13 cellular contexts compared by ENCODE assay signal in the genomic region with DNA sequence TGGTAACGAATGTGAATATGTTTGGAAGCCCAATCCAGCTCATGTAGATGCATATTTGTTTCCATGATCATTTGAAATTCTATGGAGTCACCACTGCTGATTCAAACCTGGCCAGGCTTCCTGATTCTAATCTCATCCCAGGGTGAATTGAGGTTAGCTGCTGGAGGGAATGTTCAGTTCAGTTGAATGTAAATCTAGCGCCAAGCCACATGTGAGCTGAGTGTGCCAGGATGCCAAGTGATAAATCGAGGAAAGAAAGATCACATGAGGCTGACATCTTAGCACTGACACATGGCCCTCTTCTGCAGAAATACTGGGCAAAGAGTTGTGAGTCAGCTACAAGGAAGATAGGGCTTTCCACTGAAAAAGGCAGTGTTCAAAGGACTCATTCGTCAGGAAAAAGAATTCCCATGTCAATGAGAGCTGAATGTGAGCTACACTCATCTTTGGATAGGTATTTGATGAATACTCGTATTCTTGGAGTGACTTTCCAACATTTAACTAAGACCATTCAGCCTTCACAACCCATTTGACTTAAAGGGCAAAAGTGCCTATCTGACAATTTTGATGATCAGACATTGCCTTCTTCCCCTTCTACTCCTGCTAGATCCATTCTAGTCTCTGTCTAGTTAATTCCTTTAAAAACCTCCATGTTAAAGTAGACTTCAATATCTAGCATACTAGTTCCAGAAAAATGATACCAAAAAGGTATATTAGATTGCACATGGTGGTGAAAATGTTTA.
DNase-seq lines count a peak whose midpoint lies in the region; ATAC-seq and TF ChIP-seq lines count a peak whose summit lies in the region.
"Had no signal": no experiment of that assay in that cellular context is flagged by ENCODE, and none has a peak within 500 bp of the region (broad histone marks: within the 10 kb centered on the region; RNA-seq: fewer than 3 reads in every experiment).

No MANE protein-coding gene starts in this region.

- H3K27me3 Mint-ChIP-seq in HFFc6 (ENCODE audit: insufficient read depth): no peaks in the 10 kb centered on the region
- no peaks in the 10 kb centered on the region for H3K27me3 Mint-ChIP-seq in activated naive CD4-positive, alpha-beta T cell treated with anti-CD3 and anti-CD28 coated beads for 36 hours (ENCODE audit: low read depth)

- H3K9me3 ChIP-seq in AG04450 (ENCODE audit: control insufficient read depth, insufficient read depth, low read length): no peaks in the 10 kb centered on the region; the same call in 1 of the 2 replicates
- H3K9me3 ChIP-seq in heart left ventricle: peaks cover 0 to 3% (median 0%) of the 10 kb centered on the region in 12 donors
- H3K9me3 ChIP-seq: SJSA1, tibial nerve had no signal

- peak overlapping the region; percentile 73 for H3K4me3 Mint-ChIP-seq in HFFc6
- no peak overlapping the region for H3K4me3 Mint-ChIP-seq in activated naive CD4-positive, alpha-beta T cell treated with anti-CD3 and anti-CD28 coated beads for 36 hours

- in situ Hi-C loops in astrocyte of the cerebellum (cut with HindIII; ENCODE audit: low sequenced_read_pairs): no loop called here
- in situ Hi-C loops in G401 (cut with HindIII; ENCODE audit: low sequenced_read_pairs): no loop called here

- peak overlapping the region; percentile 25 for H3K27ac ChIP-seq in AG04450 (ENCODE audit: low read depth, low read length)
- peak overlapping the region in 10 of 12 donors; percentile 34 to 67 (median 54) for H3K27ac ChIP-seq in heart left ventricle
- H3K27ac ChIP-seq: C4-2B, coronary artery, SJSA1, tibial nerve had no signal

- H3K36me3 ChIP-seq in heart left ventricle: no peaks in the 10 kb centered on the region
- H3K36me3 ChIP-seq: SJSA1, tibial nerve had no signal

- WGBS in heart left ventricle, 4 donors: 44 to 62% (median 53%) methylated on average over 5 of the region's 5 CpGs

- ATAC-seq in heart left ventricle (peak; percentile 43 to 68 (median 58)), HG02623 (IDR thresholded peaks at IDR 0.05; ENCODE audit: unreplicated experiment) (no peak), HG03045 (IDR thresholded peaks at IDR 0.05; ENCODE audit: unreplicated experiment) (no peak)

- intact Hi-C loops in heart left ventricle (cut with DNase I): no loop called here
- intact Hi-C loops in activated naive CD4-positive, alpha-beta T cell treated with anti-CD3 and anti-CD28 coated beads for 36 hours (cut with micrococcal nuclease): no loop called here

- peak; percentile 77 for DNase-seq in AG04450 (ENCODE audit: low read depth, low spot score)
- DNase-seq in HFFc6: peak; percentile 98
- DNase-seq in astrocyte of the cerebellum (ENCODE audit: low read depth): peak; percentile 91
- peak in 1 of 5 donors; percentile 37 for DNase-seq in heart left ventricle
- no peak for DNase-seq in activated naive CD4-positive, alpha-beta T cell treated with anti-CD3 and anti-CD28 coated beads for 36 hours
- DNase-seq in G401 (ENCODE audit: low spot score): no peak

- H3K9me3 Mint-ChIP-seq in HFFc6: peaks cover 5% of the 10 kb centered on the region; the same call in 1 of the 2 replicates
- H3K9me3 Mint-ChIP-seq in activated naive CD4-positive, alpha-beta T cell treated with anti-CD3 and anti-CD28 coated beads for 36 hours: no peaks in the 10 kb centered on the region
- H3K9me3 Mint-ChIP-seq: activated T-helper 2 cell treated with anti-CD3 and anti-CD28 coated beads, Interferon-gamma antibody, Interleukin-2, Interleukin-4, amounts not matched to agents 10 μg/mL and 5 μg/mL and 100 μg/mL, durations not matched to agents 14 hours and 24 hours and 36 hours had no signal

- no peak for TF ChIP-seq POLR2A in heart left ventricle (IDR thresholded peaks at IDR 0.05)

- H3K27me3 ChIP-seq in AG04450 (ENCODE audit: control insufficient read depth, insufficient read depth, low read length) (no peaks in the 10 kb centered on the region), heart left ventricle (no peaks in the 10 kb centered on the region)
- H3K27me3 ChIP-seq: SJSA1, tibial nerve had no signal

- H3K4me1 Mint-ChIP-seq in HFFc6 (ENCODE audit: low read depth): peaks cover 52% of the 10 kb centered on the region
- no peaks in the 10 kb centered on the region for H3K4me1 Mint-ChIP-seq in activated naive CD4-positive, alpha-beta T cell treated with anti-CD3 and anti-CD28 coated beads for 36 hours (ENCODE audit: low read depth)

- POLR2A ChIA-PET in AG04450 (lab: Yijun Ruan, JAX): no interaction called here

- TF ChIP-seq CTCF in AG04450 (IDR thresholded peaks at IDR 0.05; ENCODE audit: low read depth, low read length): no peak
- TF ChIP-seq CTCF in HFFc6 (IDR thresholded peaks at IDR 0.05): no peak
- no peak for TF ChIP-seq CTCF in astrocyte of the cerebellum (IDR thresholded peaks at IDR 0.05; ENCODE audit: low read depth, low read length, missing control alignments)
- TF ChIP-seq CTCF in heart left ventricle (IDR thresholded peaks at IDR 0.05): no peak

- CTCF ChIA-PET in AG04450 (lab: Charles Lee): no interaction called here
- CTCF ChIA-PET in activated naive CD4-positive, alpha-beta T cell treated with anti-CD3 and anti-CD28 coated beads for 36 hours (lab: Charles Lee): interaction anchor here (0.6 to 0.8 kb wide), 2 partner anchors 247 to 508 kb away, joined by 3 read pairs; no protein-coding TSS in a partner anchor

- H3K27ac Mint-ChIP-seq in HFFc6: peak overlapping the region; percentile 98
- no peak overlapping the region for H3K27ac Mint-ChIP-seq in activated naive CD4-positive, alpha-beta T cell treated with anti-CD3 and anti-CD28 coated beads for 36 hours
- H3K27ac Mint-ChIP-seq: activated T-helper 2 cell treated with anti-CD3 and anti-CD28 coated beads, Interferon-gamma antibody, Interleukin-2, Interleukin-4, amounts not matched to agents 10 μg/mL and 5 μg/mL and 100 μg/mL, durations not matched to agents 14 hours and 24 hours and 36 hours had no signal

- peaks cover 14% of the 10 kb centered on the region for H3K36me3 Mint-ChIP-seq in HFFc6 (ENCODE audit: low read depth)
- H3K36me3 Mint-ChIP-seq in activated naive CD4-positive, alpha-beta T cell treated with anti-CD3 and anti-CD28 coated beads for 36 hours (ENCODE audit: low read depth): no peaks in the 10 kb centered on the region

- H3K4me1 ChIP-seq in heart left ventricle: peaks cover 0 to 48% (median 23%) of the 10 kb centered on the region in 12 donors
- H3K4me1 ChIP-seq: SJSA1 had no signal

- H3K4me3 ChIP-seq in AG04450 (ENCODE audit: low read depth, low read length) (no peak overlapping the region), astrocyte of the cerebellum (ENCODE audit: low read depth, low read length) (no peak overlapping the region), heart left ventricle (no peak overlapping the region)
- H3K4me3 ChIP-seq: coronary artery, SJSA1, tibial nerve had no signal

Comparison
In these comparisons a context has a peak if more than half of its experiments do, and no peak if none do; other contexts are left out.
1. DNase-seq: peak in AG04450 (single experiment), HFFc6 (single experiment) and astrocyte of the cerebellum (single experiment); none in activated naive CD4-positive, alpha-beta T cell treated with anti-CD3 and anti-CD28 coated beads for 36 hours (single experiment) and G401 (single experiment).
2. ATAC-seq: peak in heart left ventricle (4 of 4); none in HG02623 (single experiment) and HG03045 (single experiment).